In the genomic region with DNA sequence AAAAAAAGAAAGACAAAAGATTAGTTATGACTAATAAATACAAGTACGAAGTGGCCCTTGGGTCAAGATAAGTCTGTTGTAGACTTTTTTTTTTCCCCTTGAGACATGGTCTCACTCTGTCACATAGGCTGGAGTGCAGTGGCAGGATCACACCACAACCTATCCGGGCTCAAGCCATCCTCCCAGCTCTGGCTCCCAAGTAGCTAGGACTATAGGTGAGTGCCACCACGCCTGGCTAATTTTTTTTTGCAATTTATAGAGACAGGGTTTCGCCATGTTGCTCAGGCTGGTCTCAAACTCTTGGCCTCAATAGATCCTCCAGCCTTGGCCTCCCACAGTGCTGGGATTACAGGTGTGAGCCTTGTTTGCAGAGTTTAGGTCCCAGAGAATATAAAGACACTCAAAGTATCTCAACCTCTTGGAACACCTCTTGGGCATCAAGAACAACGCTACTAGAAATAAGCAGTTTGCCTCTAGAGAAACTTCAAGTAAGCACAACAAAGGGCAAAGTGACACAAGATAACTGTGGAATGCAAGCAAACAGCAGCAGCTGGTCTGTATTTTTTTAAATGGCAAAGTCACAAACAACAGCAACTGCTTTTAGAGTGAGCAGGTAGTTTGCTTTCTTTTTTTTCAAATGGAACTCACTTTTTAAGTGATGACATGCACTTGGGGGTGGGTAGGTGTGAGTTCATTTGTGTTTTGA, we compare ENCODE assay signal across 26 cellular contexts. TPM values are rescaled to one million over a fixed set of nuclear protein-coding genes. Genes with fewer than 3 reads are reported as not detected.
DNase-seq lines count a peak whose midpoint lies in the region; ATAC-seq, FAIRE-seq and TF ChIP-seq lines count a peak whose summit lies in the region.
"Had no signal": no experiment of that assay in that cellular context is flagged by ENCODE, and none has a peak within 500 bp of the region (broad histone marks: within the 10 kb centered on the region; RNA-seq: fewer than 3 reads in every experiment).

No MANE protein-coding gene starts in this region.

- H3K36me3 Mint-ChIP-seq in natural killer cell = no peaks in the 10 kb centered on the region
- H3K36me3 Mint-ChIP-seq in natural killer cell treated with Interleukin-12 subunit alpha and Interleukin-12 subunit beta and Interleukin-15 and Interleukin-18, amount 100 ng/mL, for 72 hours = no peaks in the 10 kb centered on the region

- no peak for ATAC-seq in natural killer cell
- no peak for ATAC-seq in natural killer cell treated with Interleukin-12 subunit alpha and Interleukin-12 subunit beta and Interleukin-15 and Interleukin-18, amount 100 ng/mL, for 72 hours
- ATAC-seq: A549; esophagus mucosa; HCT116; left ventricle myocardium superior; stimulated activated effector memory CD8-positive, alpha-beta T cell treated with anti-CD3 and anti-CD28 coated beads, Interleukin-12 subunit alpha, Interleukin-12 subunit beta, amount 100 ng/mL, for 72 hours had no signal

- WGBS in H1 (ENCODE audit: extremely low coverage in 1 of 2, insufficient coverage in 1 of 2, insufficient read length in 1 of 2, insufficient replicate concordance in 2 of 2, low coverage in 1 of 2, low lambda C conversion rate in 2 of 2, missing lambda C conversion rate in 1 of 2), 2 experiments = 89% methylated on average over 5 of the region's 5 CpGs; no CpG with 5 or more reads in 1 of the 2 experiments
- no CpG with 5 or more reads among the region's 5 CpGs for WGBS in trophoblast cell (ENCODE audit: extremely low coverage, insufficient coverage, insufficient read length)

- H3K36me3 ChIP-seq in H1 (ENCODE audit: control insufficient read depth in 2 of 4, insufficient read depth in 4 of 4, low read length in 3 of 4) (peaks cover 0 to 2% (median 0%) of the 10 kb centered on the region in 4 experiments; a peak in 1 of 8 replicates), trophoblast cell (ENCODE audit: control insufficient read depth in 1 of 2, insufficient read depth in 2 of 2, low read length in 2 of 2) (no peaks in the 10 kb centered on the region)

- H3K27ac Mint-ChIP-seq in natural killer cell = no peak overlapping the region
- no peak overlapping the region for H3K27ac Mint-ChIP-seq in natural killer cell treated with Interleukin-12 subunit alpha and Interleukin-12 subunit beta and Interleukin-15 and Interleukin-18, amount 100 ng/mL, for 72 hours
- H3K27ac Mint-ChIP-seq: stimulated activated effector memory CD8-positive, alpha-beta T cell treated with anti-CD3 and anti-CD28 coated beads, Interleukin-12 subunit alpha, Interleukin-12 subunit beta, amount 100 ng/mL, for 72 hours had no signal

- H2BK5ac ChIP-seq in H1 (ENCODE audit: low read depth, low read length) = no peak overlapping the region
- peak overlapping the region; percentile 53 for H2BK5ac ChIP-seq in trophoblast cell (ENCODE audit: low read depth, low read length, poor library complexity)

- peak overlapping the region; percentile 28 for H3K4me3 Mint-ChIP-seq in natural killer cell
- no peak overlapping the region for H3K4me3 Mint-ChIP-seq in natural killer cell treated with Interleukin-12 subunit alpha and Interleukin-12 subunit beta and Interleukin-15 and Interleukin-18, amount 100 ng/mL, for 72 hours
- H3K4me3 Mint-ChIP-seq: stimulated activated effector memory CD8-positive, alpha-beta T cell treated with anti-CD3 and anti-CD28 coated beads, Interleukin-12 subunit alpha, Interleukin-12 subunit beta, amount 100 ng/mL, for 72 hours had no signal

- H3K27ac ChIP-seq in H1 (ENCODE audit: low read depth, low read length) (no peak overlapping the region), trophoblast cell (ENCODE audit: low read depth, low read length) (peak overlapping the region; percentile 28)
- H3K27ac ChIP-seq: A549, RWPE1 had no signal

- H3K27me3 ChIP-seq in H1 (replicated peaks in 1 of 4; ENCODE audit: control insufficient read depth in 3 of 4, extremely low read depth in 1 of 4, insufficient read depth in 3 of 4, low read length in 3 of 4) (no peaks in the 10 kb centered on the region), trophoblast cell (ENCODE audit: insufficient read depth, low read length) (no peaks in the 10 kb centered on the region)

- no peak overlapping the region for H4K8ac ChIP-seq in H1 (ENCODE audit: extremely low read depth, insufficient read depth, low read length)
- no peak overlapping the region for H4K8ac ChIP-seq in trophoblast cell (ENCODE audit: low read depth, low read length)

- 0 out of 2 replicates have a peak overlapping the region, but pooled peaks have one; percentile 32 for H2BK20ac ChIP-seq in H1 (ENCODE audit: low read length)

- no peak overlapping the region for H3K56ac ChIP-seq in H1 (replicated peaks; ENCODE audit: insufficient read length, low read depth, low read length)

- no peak for TF ChIP-seq EP300 in H1 (IDR thresholded peaks at IDR 0.05; ENCODE audit: borderline replicate concordance in 1 of 2, low read depth in 2 of 2, low read length in 2 of 2)

- no peak for FAIRE-seq in H1 (lab: Jason Lieb, UNC)
- FAIRE-seq: A549, GM18507, keratinocyte had no signal

- H2AK5ac ChIP-seq in H1 (ENCODE audit: low read depth, low read length) = no peak overlapping the region
- H2AK5ac ChIP-seq in trophoblast cell (ENCODE audit: low read length) = no peak overlapping the region

- H3K9me3 ChIP-seq in H1 (ENCODE audit: insufficient read depth in 2 of 2, low read depth in 1 of 2, low read length in 1 of 2) (no peaks in the 10 kb centered on the region), trophoblast cell (ENCODE audit: insufficient read depth, low read depth, low read length) (no peaks in the 10 kb centered on the region)
- H3K9me3 ChIP-seq: A549 had no signal

- TF ChIP-seq CTCF in natural killer cell (IDR thresholded peaks at IDR 0.05) = no peak
- TF ChIP-seq CTCF in H1 (IDR thresholded peaks at IDR 0.05; ENCODE audit: control extremely low read depth in 1 of 3, insufficient read depth in 1 of 3, low read depth in 1 of 3, low read length in 3 of 3) = no peak

- H2AFZ ChIP-seq in H1 (ENCODE audit: low read length) (no peak overlapping the region), trophoblast cell (ENCODE audit: insufficient read depth, low read length, poor library complexity) (no peak overlapping the region)

- H2BK12ac ChIP-seq in H1 (ENCODE audit: low read depth, low read length) (no peak overlapping the region; the same call in 1 of the 2 replicates), trophoblast cell (ENCODE audit: low read length) (peak overlapping the region; percentile 76)

- H3K9ac ChIP-seq in H1 (replicated peaks in 1 of 4; ENCODE audit: extremely low read depth in 1 of 4, low read depth in 3 of 4, low read length in 3 of 4) (no peak overlapping the region), trophoblast cell (ENCODE audit: low read length) (no peak overlapping the region)

- H3K23ac ChIP-seq in H1 (ENCODE audit: insufficient read length) (no peak overlapping the region), trophoblast cell (ENCODE audit: low read length) (no peak overlapping the region)

- TF ChIP-seq POLR2A in H1 (IDR thresholded peaks at IDR 0.05; ENCODE audit: control extremely low read depth in 1 of 2, low read depth in 2 of 2, low read length in 2 of 2) = no peak

- H3K4me3 ChIP-seq in H1 (ENCODE audit: extremely low read depth in 1 of 4, insufficient read depth in 2 of 4, low read depth in 3 of 4, low read length in 4 of 4) (no peak overlapping the region), trophoblast cell (ENCODE audit: low read depth, low read length) (no peak overlapping the region)
- H3K4me3 ChIP-seq: A549 had no signal

- 0 out of 4 replicates have a peak overlapping the region, but pooled peaks of 1 of the 2 experiments have one; percentile 29 for H3K4me2 ChIP-seq in H1 (ENCODE audit: insufficient read depth in 1 of 2, low read depth in 2 of 2, low read length in 2 of 2)
- H3K4me2 ChIP-seq in trophoblast cell (ENCODE audit: low read length) = no peak overlapping the region
- H3K4me2 ChIP-seq: A549 had no signal

- TF ChIP-seq RAD21 in H1 (IDR thresholded peaks at IDR 0.05 in 1 of 2, conservative IDR thresholded peaks at IDR 0.05 in 1 of 2; ENCODE audit: low read depth in 2 of 2, low read length in 2 of 2) = no peak

- peaks cover 0 to 4% of the 10 kb centered on the region in 2 experiments; a peak in 2 of 4 replicates for H3K79me2 ChIP-seq in H1 (ENCODE audit: control insufficient read depth in 1 of 2, insufficient read depth in 2 of 2, low read length in 2 of 2)
- peaks cover 7% of the 10 kb centered on the region for H3K79me2 ChIP-seq in trophoblast cell (ENCODE audit: control insufficient read depth, insufficient read depth, low read length, poor library complexity)

- H3K18ac ChIP-seq in H1 (ENCODE audit: extremely low read depth, low read length) = peak overlapping the region; percentile 48; the same call in 1 of the 2 replicates
- H3K18ac ChIP-seq in trophoblast cell (ENCODE audit: low read length) = no peak overlapping the region

- H3K23me2 ChIP-seq in H1 (ENCODE audit: low read depth, low read length) = peaks cover 2% of the 10 kb centered on the region

- H4K20me1 ChIP-seq in H1 (replicated peaks in 1 of 2; ENCODE audit: control insufficient read depth in 1 of 2, insufficient read depth in 2 of 2, low read length in 2 of 2) = no peaks in the 10 kb centered on the region

- H2BK15ac ChIP-seq in H1 (ENCODE audit: low read length) = peak overlapping the region; percentile 84; the same call in 1 of the 2 replicates

- DNase-seq in natural killer cell (no peak), H1 (ENCODE audit: low read depth in 1 of 2, low spot score in 2 of 2) (no peak), trophoblast cell (peak; percentile 64 to 88), NCI-H1417 treated with DMSO at 0.1 percent for 48 hours (lab: John Stamatoyannopoulos, UW) (no peak), AG20443 (ENCODE audit: low spot score) (no peak), NCI-H187 (lab: John Stamatoyannopoulos, UW) (no peak), iPS-NIHi7 (ENCODE audit: extremely low spot score) (no peak)
- DNase-seq in natural killer cell treated with Interleukin-12 subunit alpha and Interleukin-12 subunit beta and Interleukin-15 and Interleukin-18, amount 100 ng/mL, for 72 hours (ENCODE audit: low spot score) = no peak
- DNase-seq: activated CD4-positive, alpha-beta T cell treated with anti-CD3 and anti-CD28 coated beads, Interleukin-2, amount 50 U/mL, for 1 hour; activated CD4-positive, CD25-positive, alpha-beta regulatory T cell; activated gamma-delta T cell treated with Interleukin-2 at 50 U/mL for 16 hours; activated T-cell treated with anti-CD3 and anti-CD28 coated beads, Interleukin-2, amount 50 U/mL, for 48 hours; CD8-positive, alpha-beta memory T cell; dermis blood vessel endothelial cell; left ventricle myocardium superior; NCI-H1092; NCI-H1694 treated with DMSO at 0.1 percent for 48 hours; NCI-H510A; occipital lobe had no signal

- H3K4me1 ChIP-seq in H1 (replicated peaks in 1 of 4; ENCODE audit: control insufficient read depth in 3 of 4, insufficient read depth in 4 of 4, low read length in 3 of 4) (peaks cover 3 to 12% (median 6%) of the 10 kb centered on the region in 4 experiments; a peak in 5 of 7 replicates), trophoblast cell (ENCODE audit: control insufficient read depth in 1 of 2, insufficient read depth in 2 of 2, low read length in 2 of 2) (peaks cover 8 to 9% of the 10 kb centered on the region in 2 experiments)

- H4K12ac ChIP-seq in trophoblast cell (ENCODE audit: low read depth, low read length) = no peak overlapping the region

- no peaks in the 10 kb centered on the region for H3K9me3 Mint-ChIP-seq in natural killer cell
- H3K9me3 Mint-ChIP-seq in natural killer cell treated with Interleukin-12 subunit alpha and Interleukin-12 subunit beta and Interleukin-15 and Interleukin-18, amount 100 ng/mL, for 72 hours = no peaks in the 10 kb centered on the region
- H3K9me3 Mint-ChIP-seq: CD8-positive, alpha-beta memory T cell; stimulated activated effector memory CD8-positive, alpha-beta T cell treated with anti-CD3 and anti-CD28 coated beads, Interleukin-12 subunit alpha, Interleukin-12 subunit beta, amount 100 ng/mL, for 72 hours had no signal

- peaks cover 5% of the 10 kb centered on the region in 2 donors for H3K4me1 Mint-ChIP-seq in natural killer cell
- peaks cover 5 to 10% of the 10 kb centered on the region in 2 donors for H3K4me1 Mint-ChIP-seq in natural killer cell treated with Interleukin-12 subunit alpha and Interleukin-12 subunit beta and Interleukin-15 and Interleukin-18, amount 100 ng/mL, for 72 hours (ENCODE audit: low read depth in 2 of 2)

- H4K91ac ChIP-seq in H1 (replicated peaks; ENCODE audit: insufficient read length, low read length) (no peak overlapping the region), trophoblast cell (ENCODE audit: low read depth, low read length) (no peak overlapping the region)

- CTCF ChIA-PET in H1 (lab: Charles Lee; ENCODE audit: partially characterized antibody) = interaction anchor here (0.8 kb wide), 1 partner anchor 9 kb away, joined by 4 read pairs; no protein-coding TSS in a partner anchor

- H2BK120ac ChIP-seq in H1 (replicated peaks; ENCODE audit: low read depth, low read length) (no peak overlapping the region), trophoblast cell (ENCODE audit: insufficient read depth, low read length, poor library complexity) (peak overlapping the region; percentile 69)

- no peak overlapping the region for H3K14ac ChIP-seq in H1 (ENCODE audit: insufficient read length)
- no peak overlapping the region for H3K14ac ChIP-seq in trophoblast cell (ENCODE audit: low read length)

- POLR2A ChIA-PET in H1 (lab: Charles Lee; ENCODE audit: partially characterized antibody) = interaction anchor here (0.5 to 2.4 kb wide), 3 partner anchors 10 to 80 kb away, joined by 3 to 6 read pairs (median 3); no protein-coding TSS in a partner anchor

- H3K79me1 ChIP-seq in H1 (ENCODE audit: low read depth, low read length) (no peaks in the 10 kb centered on the region), trophoblast cell (ENCODE audit: low read length) (peaks cover 25% of the 10 kb centered on the region)

- H4K5ac ChIP-seq in H1 (ENCODE audit: insufficient read length, low read depth, low read length) = no peak overlapping the region

- H3K27me3 Mint-ChIP-seq in natural killer cell (ENCODE audit: low read depth in 2 of 2) = no peaks in the 10 kb centered on the region
- H3K27me3 Mint-ChIP-seq in natural killer cell treated with Interleukin-12 subunit alpha and Interleukin-12 subunit beta and Interleukin-15 and Interleukin-18, amount 100 ng/mL, for 72 hours = peaks cover 0 to 3% of the 10 kb centered on the region in 2 donors

- intact Hi-C loops in natural killer cell (cut with micrococcal nuclease) = no loop called here

- H3K4ac ChIP-seq in H1 (replicated peaks; ENCODE audit: insufficient read length, low read depth, low read length) (no peak overlapping the region), trophoblast cell (ENCODE audit: low read depth, low read length) (no peak overlapping the region)

RNA-seq across cellular contexts. Expression of gene MDM2, which starts 3.9 kb away (rescaled TPM):
- total RNA-seq in natural killer cell = 100 to 1,000 TPM; 130 to 143 (median 132) TPM
- 100 to 1,000 TPM; 248 to 253 TPM for total RNA-seq in natural killer cell treated with Interleukin-12 subunit alpha and Interleukin-12 subunit beta and Interleukin-15 and Interleukin-18, amount 100 ng/mL, for 72 hours
- total RNA-seq in H1 (2021; fragmentation: NEBNext Ultra II Directional; extraction: Animal tissue kit (Norgen Biotek cat#: 25700)) = 115 and 134 TPM in 2 replicates
- polyA plus RNA-seq in H1 (2011; rRNA removed) = 15.1 and 16.3 TPM in 2 replicates
- polyA plus RNA-seq in H1 (2011; cell fraction: cytosol; rRNA removed) = 19.6 TPM
- 19.2 TPM for polyA plus RNA-seq in H1 (2011; cell fraction: nucleus; rRNA removed)
- 19.4 to 58.6 TPM (median 26.0 TPM) in 4 replicates for polyA plus RNA-seq in H1 (2012, experiment 1 of 2)
- 2.7 TPM for polyA plus RNA-seq in H1 (2012, experiment 2 of 2)
- 67.8 TPM for polyA plus RNA-seq in H1 (2013, experiment 1 of 2)
- polyA plus RNA-seq in H1 (2013, experiment 2 of 2) = 62.5 TPM
- 74.4 and 85.2 TPM in 2 replicates for polyA minus RNA-seq in H1 (2011; rRNA and poly(A)+ RNA removed)
- 66.8 TPM for polyA minus RNA-seq in H1 (2011; cell fraction: cytosol; rRNA and poly(A)+ RNA removed)
- polyA minus RNA-seq in H1 (2011; cell fraction: nucleus; rRNA and poly(A)+ RNA removed) = 108 TPM
- 194 and 207 TPM in 2 replicates for polyA plus RNA-seq in trophoblast cell (2013)

RNA-seq across cellular contexts. Expression of gene SLC35E3, which starts 58.1 kb away (rescaled TPM):
- total RNA-seq in natural killer cell = 10 to 100 TPM in 2 of 3 donors, 1 to 10 TPM in 1; 8.3 to 15.3 (median 10.2) TPM
- 10 to 100 TPM in 1 of 2 donors, 1 to 10 TPM in 1; 8.7 to 12.7 TPM for total RNA-seq in natural killer cell treated with Interleukin-12 subunit alpha and Interleukin-12 subunit beta and Interleukin-15 and Interleukin-18, amount 100 ng/mL, for 72 hours
- 10.0 and 12.9 TPM in 2 replicates for total RNA-seq in H1 (2021; fragmentation: NEBNext Ultra II Directional; extraction: Animal tissue kit (Norgen Biotek cat#: 25700))
- 9.7 and 10.9 TPM in 2 replicates for polyA plus RNA-seq in H1 (2011; rRNA removed)
- 6.7 TPM for polyA plus RNA-seq in H1 (2011; cell fraction: cytosol; rRNA removed)
- 4.9 TPM for polyA plus RNA-seq in H1 (2011; cell fraction: nucleus; rRNA removed)
- 9.3 to 11.3 TPM (median 10.8 TPM) in 4 replicates for polyA plus RNA-seq in H1 (2012, experiment 1 of 2)
- 1.8 TPM for polyA plus RNA-seq in H1 (2012, experiment 2 of 2)
- polyA plus RNA-seq in H1 (2013, experiment 1 of 2) = 9.0 TPM
- polyA plus RNA-seq in H1 (2013, experiment 2 of 2) = 10.2 TPM
- polyA minus RNA-seq in H1 (2011; rRNA and poly(A)+ RNA removed) = 4.6 and 10.4 TPM in 2 replicates
- 8.2 TPM for polyA minus RNA-seq in H1 (2011; cell fraction: cytosol; rRNA and poly(A)+ RNA removed)
- 2.9 TPM for polyA minus RNA-seq in H1 (2011; cell fraction: nucleus; rRNA and poly(A)+ RNA removed)
- polyA plus RNA-seq in trophoblast cell (2013) = 5.2 and 5.3 TPM in 2 replicates

Comparison
In these comparisons a context has a peak if more than half of its experiments do, and no peak if none do; other contexts are left out.
1. DNase-seq: peak in trophoblast cell (2 of 2); none in natural killer cell (single experiment), natural killer cell treated with Interleukin-12 subunit alpha and Interleukin-12 subunit beta and Interleukin-15 and Interleukin-18, amount 100 ng/mL, for 72 hours (single experiment), H1 (0 of 2), NCI-H1417 treated with DMSO at 0.1 percent for 48 hours (single experiment), AG20443 (single experiment), NCI-H187 (0 of 2) and iPS-NIHi7 (single experiment).